ENCODE assay signal across 15 cellular contexts in the genomic region with DNA sequence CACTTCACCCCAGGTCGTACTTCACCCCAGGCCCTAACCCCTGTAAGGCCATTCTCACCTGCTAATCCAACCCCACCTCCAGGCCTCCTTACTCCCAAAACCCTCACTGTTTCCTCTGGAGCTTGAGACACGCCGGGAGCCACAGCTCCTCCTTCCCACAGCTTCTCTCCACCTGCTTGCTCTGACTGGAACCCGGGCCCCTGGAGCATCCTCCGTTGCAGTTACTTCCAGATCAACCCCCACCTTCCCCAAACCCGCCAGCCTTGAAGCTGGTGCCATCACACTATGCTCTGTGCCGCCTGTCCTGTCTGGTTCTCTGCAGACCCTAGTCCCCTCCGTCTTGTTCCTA.
"Had no signal": no experiment of that assay in that cellular context is flagged by ENCODE, and none has a peak within 500 bp of the region (broad histone marks: within the 10 kb centered on the region; RNA-seq: fewer than 3 reads in every experiment).

No MANE protein-coding gene starts in this region.

- H3K9ac ChIP-seq: SK-N-SH had no signal

- H3K4me3 Mint-ChIP-seq: activated B cell treated with CpG ODN at 0.5 μM for 24 hours; activated naive CD4-positive, alpha-beta T cell treated with anti-CD3 and anti-CD28 coated beads, Interleukin-2, amount 50 U/mL, for 24 hours; stimulated activated naive CD8-positive, alpha-beta T cell treated with anti-CD3 and anti-CD28 coated beads, Interleukin-15, amount 100 ng/mL, for 72 hours; T-helper 1 cell treated with Interleukin-12 subunit alpha and Interleukin-12 subunit beta and Interleukin-4 antibody, amounts not matched to agents 30 μg/mL and 1 μg/mL, for 36 hours had no signal

- H3K27ac Mint-ChIP-seq: activated B cell treated with CpG ODN at 0.5 μM for 24 hours; stimulated activated naive CD8-positive, alpha-beta T cell treated with anti-CD3 and anti-CD28 coated beads, Interleukin-15, amount 100 ng/mL, for 72 hours; T-helper 1 cell treated with Interleukin-12 subunit alpha and Interleukin-12 subunit beta and Interleukin-4 antibody, amounts not matched to agents 30 μg/mL and 1 μg/mL, for 36 hours had no signal

- H3K27me3 Mint-ChIP-seq: activated B cell treated with CpG ODN at 0.5 μM for 24 hours; activated naive CD4-positive, alpha-beta T cell treated with anti-CD3 and anti-CD28 coated beads, Interleukin-2, amount 50 U/mL, for 24 hours; stimulated activated naive CD8-positive, alpha-beta T cell treated with anti-CD3 and anti-CD28 coated beads, Interleukin-15, amount 100 ng/mL, for 72 hours had no signal

- H3K36me3 ChIP-seq: esophagus muscularis mucosa, lower lobe of right lung, thoracic aorta had no signal

- DNase-seq: activated B cell treated with CpG ODN at 0.5 μM for 24 hours; central memory CD4-positive, alpha-beta T cell; foreskin fibroblast; glutamatergic neuron; left cardiac atrium; lower lobe of right lung; midbrain; SK-N-SH; stimulated activated CD4-positive, alpha-beta T cell treated with anti-CD3 and anti-CD28 coated beads, Interleukin-2, amount 100 ng/mL, for 48 hours; stimulated activated naive CD8-positive, alpha-beta T cell treated with anti-CD3 and anti-CD28 coated beads, Interleukin-15, amount 100 ng/mL, for 72 hours had no signal

- H3K9me3 Mint-ChIP-seq: activated B cell treated with CpG ODN at 0.5 μM for 24 hours; activated naive CD4-positive, alpha-beta T cell treated with anti-CD3 and anti-CD28 coated beads, Interleukin-2, amount 50 U/mL, for 24 hours had no signal

- H3K27ac ChIP-seq: body of pancreas, esophagus muscularis mucosa, lower lobe of right lung, thoracic aorta had no signal

- H3K36me3 Mint-ChIP-seq: activated naive CD4-positive, alpha-beta T cell treated with anti-CD3 and anti-CD28 coated beads, Interleukin-2, amount 50 U/mL, for 24 hours had no signal

- H3K27me3 ChIP-seq: body of pancreas, esophagus muscularis mucosa had no signal

- H3K4me3 ChIP-seq: body of pancreas, esophagus muscularis mucosa, lower lobe of right lung, thoracic aorta had no signal

- H3K9me3 ChIP-seq: body of pancreas, esophagus muscularis mucosa, lower lobe of right lung, SK-N-SH, thoracic aorta had no signal
